12 cellular contexts compared by ENCODE assay signal in the genomic region with DNA sequence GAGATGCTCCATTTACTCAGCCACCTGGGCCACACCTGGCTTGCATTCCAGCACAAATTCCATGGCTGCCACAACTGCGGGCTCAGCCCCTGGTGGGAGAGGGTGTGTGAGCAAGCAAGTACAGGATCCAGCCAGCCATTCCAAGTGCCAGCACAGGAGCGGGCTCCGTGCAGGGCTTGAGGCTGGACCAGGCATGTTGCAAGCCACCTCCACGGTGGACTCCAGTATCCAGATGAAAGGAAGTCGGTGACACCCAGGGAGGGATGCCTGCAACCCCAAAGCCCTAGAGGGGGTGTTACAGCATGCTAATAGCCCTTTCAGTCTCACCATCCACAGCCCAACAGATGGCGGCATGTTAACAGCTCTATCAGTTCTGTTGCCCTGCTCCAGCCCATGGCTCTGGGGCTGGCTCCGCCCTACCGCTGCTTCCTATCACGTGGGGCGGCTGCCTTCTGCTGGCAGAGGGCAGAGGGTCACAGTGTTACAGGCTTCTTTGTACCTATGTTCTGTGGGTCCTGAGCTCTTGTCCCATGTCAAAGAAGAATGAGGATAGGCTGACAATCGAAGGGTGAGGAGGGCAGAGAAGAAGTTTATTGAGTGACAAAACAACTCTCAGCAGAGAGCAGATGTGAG.
"Had no signal": no experiment of that assay in that cellular context is flagged by ENCODE, and none has a peak within 500 bp of the region (broad histone marks: within the 10 kb centered on the region; RNA-seq: fewer than 3 reads in every experiment).

No MANE protein-coding gene starts in this region.

- H3K27me3 Mint-ChIP-seq: activated CD4-positive, alpha-beta T cell treated with anti-CD3 and anti-CD28 coated beads, Interleukin-2, amount 10 ng/mL, durations not matched to agents 24 days and 14 days had no signal

- H2AFZ ChIP-seq: parathyroid adenoma had no signal

- H3K4me3 ChIP-seq: adrenal gland, gastroesophageal sphincter, skin epidermis, stomach, thoracic aorta had no signal

- H3K4me1 Mint-ChIP-seq: activated B cell treated with CpG ODN at 0.5 μM for 24 hours; activated CD4-positive, alpha-beta T cell treated with anti-CD3 and anti-CD28 coated beads, Interleukin-2, amount 10 ng/mL, durations not matched to agents 24 days and 14 days had no signal

- H3K36me3 ChIP-seq: adrenal gland, gastroesophageal sphincter, thoracic aorta had no signal

- H3K27ac ChIP-seq: adrenal gland, gastroesophageal sphincter, parathyroid adenoma, skin epidermis, stomach, thoracic aorta had no signal

- DNase-seq: activated B cell treated with CpG ODN at 0.5 μM for 24 hours; activated CD4-positive, alpha-beta T cell treated with anti-CD3 and anti-CD28 coated beads, Interleukin-2, amount 10 ng/mL, durations not matched to agents 24 days and 14 days; activated CD8-positive, alpha-beta memory T cell treated with anti-CD3 and anti-CD28 coated beads for 24 hours; activated naive CD4-positive, alpha-beta T cell treated with anti-CD3 and anti-CD28 coated beads, Interleukin-2, amount 50 U/mL, for 16 hours; adrenal gland; effector CD4-positive, alpha-beta T cell; left ventricle myocardium superior; stomach had no signal

- H3K27me3 ChIP-seq: adrenal gland, gastroesophageal sphincter, stomach had no signal

- H3K27ac Mint-ChIP-seq: activated B cell treated with CpG ODN at 0.5 μM for 24 hours; activated CD4-positive, alpha-beta T cell treated with anti-CD3 and anti-CD28 coated beads, Interleukin-2, amount 10 ng/mL, durations not matched to agents 24 days and 14 days had no signal

- ATAC-seq: gastroesophageal sphincter, left ventricle myocardium superior had no signal

- H3K4me3 Mint-ChIP-seq: activated B cell treated with CpG ODN at 0.5 μM for 24 hours; activated CD4-positive, alpha-beta T cell treated with anti-CD3 and anti-CD28 coated beads, Interleukin-2, amount 10 ng/mL, durations not matched to agents 24 days and 14 days had no signal

- H3K79me2 ChIP-seq: parathyroid adenoma had no signal

- H3K9ac ChIP-seq: parathyroid adenoma had no signal

- H3K4me1 ChIP-seq: adrenal gland, gastroesophageal sphincter, parathyroid adenoma, stomach had no signal
